8 cellular contexts compared by ENCODE assay signal in the genomic region with DNA sequence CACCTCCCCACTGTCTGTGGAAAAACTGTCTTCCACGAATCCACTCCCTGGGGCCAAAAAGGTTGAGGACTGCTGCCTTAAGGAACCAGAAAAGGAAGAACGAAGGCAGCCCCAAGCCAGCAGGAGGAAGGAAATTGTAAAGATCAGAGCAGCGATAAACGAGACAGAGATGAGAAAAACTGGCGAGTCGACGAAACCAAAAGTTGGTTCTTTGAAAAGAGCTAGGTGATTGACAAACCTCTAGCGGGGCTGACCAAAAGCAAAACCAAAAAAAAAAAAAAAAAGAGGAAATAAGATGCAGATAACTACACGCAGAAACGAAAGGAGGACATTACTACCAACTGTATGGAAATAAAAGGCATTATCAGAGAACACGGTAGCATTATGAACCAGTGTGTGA.
DNase-seq lines count a peak whose midpoint lies in the region; ATAC-seq and TF ChIP-seq lines count a peak whose summit lies in the region.

No MANE protein-coding gene starts in this region.

- CTCF ChIA-PET in BJ (lab: Yijun Ruan, JAX), result interaction anchor here (0.6 to 1.9 kb wide), 3 partner anchors 19 to 59 kb away, joined by 3 to 5 read pairs (median 3); no protein-coding TSS in a partner anchor

- H2AK5ac ChIP-seq in mesenchymal stem cell (ENCODE audit: low read length, severe bottlenecking), result no peak overlapping the region

- H4K8ac ChIP-seq in mesenchymal stem cell (ENCODE audit: low read length), result peak overlapping the region; percentile 35

- H2BK12ac ChIP-seq in mesenchymal stem cell (ENCODE audit: low read length in 2 of 2), result no peak overlapping the region

- POLR2A ChIA-PET in BJ (lab: Charles Lee), result no interaction called here

- DNase-seq in BJ (ENCODE audit: low read depth) (no peak), M059J (ENCODE audit: low read depth) (peak; percentile 74), activated T-cell treated with anti-CD3 and anti-CD28 coated beads for 24 hours (ENCODE audit: low read depth) (peak; percentile 55), mesenchymal stem cell (peak; percentile 65), thyroid gland (no peak), D341Med (ENCODE audit: low spot score) (no peak), NCI-H2171 treated with DMSO at 0.1 percent for 48 hours (lab: John Stamatoyannopoulos, UW) (no peak)

- H3K9me3 ChIP-seq in mesenchymal stem cell (ENCODE audit: control insufficient read depth, low read length), result no peaks in the 10 kb centered on the region
- no peaks in the 10 kb centered on the region for H3K9me3 ChIP-seq in thyroid gland

- H3K14ac ChIP-seq in mesenchymal stem cell (ENCODE audit: low read length in 2 of 2), result no peak overlapping the region

- H2BK5ac ChIP-seq in mesenchymal stem cell (ENCODE audit: low read depth, low read length, poor library complexity, severe bottlenecking), result no peak overlapping the region

- H3K23ac ChIP-seq in mesenchymal stem cell (ENCODE audit: low read length in 2 of 2), result no peak overlapping the region

- no peak overlapping the region for H3K27ac ChIP-seq in mesenchymal stem cell (ENCODE audit: low read length, poor library complexity, severe bottlenecking)
- peak overlapping the region in 2 of 3 donors; percentile 23 to 39 for H3K27ac ChIP-seq in thyroid gland

- peak overlapping the region; percentile 7 for H3K4me2 ChIP-seq in mesenchymal stem cell (ENCODE audit: low read length, poor library complexity, severe bottlenecking)

- H3K4me1 ChIP-seq in mesenchymal stem cell (ENCODE audit: control insufficient read depth, insufficient read depth, low read depth, low read length) (peaks cover 21% of the 10 kb centered on the region), thyroid gland (peaks cover 0 to 8% of the 10 kb centered on the region in 2 donors)

- H3K9ac ChIP-seq in mesenchymal stem cell (ENCODE audit: low read length), result peak overlapping the region; percentile 77

- no peak overlapping the region for H4K91ac ChIP-seq in mesenchymal stem cell (ENCODE audit: low read length)

- H3K36me3 ChIP-seq in BJ (ENCODE audit: control insufficient read depth, insufficient read depth, low read length) (no peaks in the 10 kb centered on the region), mesenchymal stem cell (ENCODE audit: control insufficient read depth in 1 of 2, insufficient read depth in 2 of 2, low read depth in 1 of 2, low read length in 2 of 2) (no peaks in the 10 kb centered on the region), thyroid gland (no peaks in the 10 kb centered on the region)

- TF ChIP-seq CTCF in BJ (IDR thresholded peaks at IDR 0.05; ENCODE audit: insufficient read depth, low read depth, low read length) (no peak), thyroid gland (IDR thresholded peaks at IDR 0.05) (no peak)

- H3K4me3 ChIP-seq in BJ (ENCODE audit: low read depth, low read length) (peak overlapping the region; percentile 32), mesenchymal stem cell (ENCODE audit: insufficient read depth in 1 of 2, low read depth in 1 of 2, low read length in 2 of 2) (peak overlapping the region in 1 of 2 experiments; percentile 74), thyroid gland (replicated peaks in 1 of 3) (no peak overlapping the region)

- H2BK120ac ChIP-seq in mesenchymal stem cell (ENCODE audit: low read depth, low read length), result no peak overlapping the region

- intact Hi-C loops in thyroid gland (cut with DNase I), result no loop called here

- ATAC-seq in GM19467 (IDR thresholded peaks at IDR 0.05; ENCODE audit: unreplicated experiment), result peak; percentile 51

- no peak overlapping the region for H2BK15ac ChIP-seq in mesenchymal stem cell (ENCODE audit: low read depth, poor library complexity, severe bottlenecking)

- TF ChIP-seq POLR2A in thyroid gland (IDR thresholded peaks at IDR 0.05), result no peak

- H3K4ac ChIP-seq in mesenchymal stem cell (ENCODE audit: low read depth in 1 of 2, low read length in 2 of 2), result no peak overlapping the region

- no peaks in the 10 kb centered on the region for H3K27me3 ChIP-seq in BJ (ENCODE audit: control insufficient read depth, insufficient read depth, low read length)
- peaks cover 0 to 5% of the 10 kb centered on the region in 2 experiments for H3K27me3 ChIP-seq in mesenchymal stem cell (ENCODE audit: control insufficient read depth in 1 of 2, insufficient read depth in 1 of 2, low read length in 2 of 2)
- H3K27me3 ChIP-seq in thyroid gland, result no peaks in the 10 kb centered on the region

- no peak overlapping the region for H3K18ac ChIP-seq in mesenchymal stem cell (ENCODE audit: low read depth in 1 of 2, low read length in 2 of 2)

- H3K79me1 ChIP-seq in mesenchymal stem cell (replicated peaks; ENCODE audit: low read length, poor library complexity, severe bottlenecking), result no peaks in the 10 kb centered on the region

- 40% methylated on average over 10 of the region's 11 CpGs for WGBS in mesenchymal stem cell
- 55 to 58% methylated on average over 11 of the region's 11 CpGs for WGBS in thyroid gland, 2 donors

- H2AFZ ChIP-seq in mesenchymal stem cell (ENCODE audit: low read depth, low read length), result no peak overlapping the region

Comparison
In these comparisons a context has a peak if more than half of its experiments do, and no peak if none do; other contexts are left out.
1. DNase-seq: peak in M059J (single experiment), activated T-cell treated with anti-CD3 and anti-CD28 coated beads for 24 hours (single experiment) and mesenchymal stem cell (single experiment); none in BJ (single experiment), thyroid gland (0 of 2), D341Med (single experiment) and NCI-H2171 treated with DMSO at 0.1 percent for 48 hours (single experiment).